8 cellular contexts compared by ENCODE assay signal in genomic region chr1:52702886-52703787, GRCh38.
A peak's percentile ranks its signal among the peaks of the same experiment; 100 is the strongest.
DNase-seq lines count a peak whose midpoint lies in the region; ATAC-seq lines count a peak whose summit lies in the region.

No MANE protein-coding gene starts in this region.

- peaks cover 8% of the 10 kb centered on the region for H3K36me3 Mint-ChIP-seq in dendritic cell treated with granulocyte-macrophage colony-stimulating factor and Interleukin-4, amounts not matched to agents 40 ng/mL and 50 ng/mL, for 4 days (ENCODE audit: low read depth)

- DNase-seq in NCI-H510A treated with DMSO at 0.1 percent for 48 hours (lab: John Stamatoyannopoulos, UW) (peak; percentile 92), left kidney (ENCODE audit: low read depth, low spot score) (peak; percentile 97), NCI-H446 (lab: John Stamatoyannopoulos, UW) (no peak)
- DNase-seq in activated CD4-positive, alpha-beta T cell treated with anti-CD3 and anti-CD28 coated beads, Interleukin-2, amount 50 U/mL, for 24 hours (ENCODE audit: low read depth in 1 of 2, low spot score in 1 of 2): peak; percentile 58 to 84
- peak; percentile 61 to 62 for DNase-seq in stimulated activated CD4-positive, alpha-beta T cell treated with anti-CD3 and anti-CD28 coated beads, Interleukin-1b, Interleukin-23, amount 100 ng/mL, for 4 hours (ENCODE audit: low read depth in 2 of 2)

- peak; percentile 82 for ATAC-seq in GM18520 (IDR thresholded peaks at IDR 0.05; ENCODE audit: unreplicated experiment)
- peak; percentile 76 for ATAC-seq in HG03064 (IDR thresholded peaks at IDR 0.05; ENCODE audit: low read depth, unreplicated experiment)

- peak overlapping the region; percentile 98 for H3K27ac Mint-ChIP-seq in dendritic cell treated with granulocyte-macrophage colony-stimulating factor and Interleukin-4, amounts not matched to agents 40 ng/mL and 50 ng/mL, for 4 days

- intact Hi-C loops in dendritic cell treated with granulocyte-macrophage colony-stimulating factor and Interleukin-4, amounts not matched to agents 40 ng/mL and 50 ng/mL, for 4 days (cut with micrococcal nuclease): no loop called here

- peak overlapping the region; percentile 98 for H3K4me3 Mint-ChIP-seq in dendritic cell treated with granulocyte-macrophage colony-stimulating factor and Interleukin-4, amounts not matched to agents 40 ng/mL and 50 ng/mL, for 4 days

- H3K4me1 Mint-ChIP-seq in dendritic cell treated with granulocyte-macrophage colony-stimulating factor and Interleukin-4, amounts not matched to agents 40 ng/mL and 50 ng/mL, for 4 days (ENCODE audit: low read depth): peaks cover 35% of the 10 kb centered on the region

- peaks cover 2% of the 10 kb centered on the region for H3K27me3 Mint-ChIP-seq in dendritic cell treated with granulocyte-macrophage colony-stimulating factor and Interleukin-4, amounts not matched to agents 40 ng/mL and 50 ng/mL, for 4 days

- no peaks in the 10 kb centered on the region for H3K9me3 Mint-ChIP-seq in dendritic cell treated with granulocyte-macrophage colony-stimulating factor and Interleukin-4, amounts not matched to agents 40 ng/mL and 50 ng/mL, for 4 days

Comparison
In these comparisons a context has a peak if more than half of its experiments do, and no peak if none do; other contexts are left out.
1. DNase-seq: peak in NCI-H510A treated with DMSO at 0.1 percent for 48 hours (single experiment), activated CD4-positive, alpha-beta T cell treated with anti-CD3 and anti-CD28 coated beads, Interleukin-2, amount 50 U/mL, for 24 hours (2 of 2), left kidney (single experiment) and stimulated activated CD4-positive, alpha-beta T cell treated with anti-CD3 and anti-CD28 coated beads, Interleukin-1b, Interleukin-23, amount 100 ng/mL, for 4 hours (2 of 2); none in NCI-H446 (0 of 2).